In the genomic region with DNA sequence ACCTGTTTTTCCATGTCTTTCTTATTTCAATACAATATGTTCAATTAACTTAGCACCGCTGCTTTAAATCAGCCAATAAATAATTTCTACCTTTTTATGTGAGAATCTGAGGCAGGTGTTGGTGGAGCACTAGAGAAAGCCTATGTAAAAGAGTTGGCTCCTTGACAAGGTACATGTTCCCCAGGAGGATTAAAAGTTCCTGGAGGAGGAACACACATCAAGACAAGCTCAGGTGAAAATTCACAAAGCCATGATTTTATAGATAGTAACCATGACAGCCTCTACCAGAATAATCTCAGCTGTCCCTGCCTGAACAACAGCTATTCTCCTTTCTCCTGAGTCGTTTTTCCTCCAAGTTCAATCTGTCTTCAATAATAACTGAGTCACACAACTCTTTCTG, we compare ENCODE assay signal across 21 cellular contexts. TPM values are rescaled to one million over a fixed set of nuclear protein-coding genes. Genes with fewer than 3 reads are reported as not detected.
DNase-seq lines count a peak whose midpoint lies in the region; ATAC-seq and TF ChIP-seq lines count a peak whose summit lies in the region.
"Had no signal": no experiment of that assay in that cellular context is flagged by ENCODE, and none has a peak within 500 bp of the region (broad histone marks: within the 10 kb centered on the region; RNA-seq: fewer than 3 reads in every experiment).

No MANE protein-coding gene starts in this region.

- TF ChIP-seq CTCF in natural killer cell (IDR thresholded peaks at IDR 0.05), result no peak

- intact Hi-C loops in activated CD4-positive, alpha-beta T cell treated with anti-CD3 and anti-CD28 coated beads for 36 hours (cut with DNase I, micrococcal nuclease), result loop anchor here in 1 of 2 experiments (10.0 kb wide), 1 partner anchor 896 kb away; the partner anchor contains the start of gene BTLA
- intact Hi-C loops in natural killer cell (cut with micrococcal nuclease), result no loop called here
- intact Hi-C loops in activated T-helper 2 cell treated with anti-CD3 and anti-CD28 coated beads, Interferon-gamma antibody, Interleukin-2, Interleukin-4, amounts not matched to agents 10 μg/mL and 5 μg/mL and 100 μg/mL, durations not matched to agents 14 hours and 24 hours and 36 hours (cut with micrococcal nuclease), result no loop called here

- CTCF ChIA-PET in activated CD4-positive, alpha-beta T cell treated with anti-CD3 and anti-CD28 coated beads for 36 hours (lab: Charles Lee), result interaction anchor here (0.5 to 2.8 kb wide), 6 partner anchors 9 to 586 kb away, joined by 3 to 10 read pairs (median 4); no protein-coding TSS in a partner anchor

- peaks cover 56% of the 10 kb centered on the region for H3K36me3 Mint-ChIP-seq in activated CD4-positive, alpha-beta T cell treated with anti-CD3 and anti-CD28 coated beads for 36 hours (ENCODE audit: low read depth)
- H3K36me3 Mint-ChIP-seq in natural killer cell treated with Interleukin-12 subunit alpha and Interleukin-12 subunit beta and Interleukin-15 and Interleukin-18, amount 100 ng/mL, for 72 hours, result peaks cover 48% of the 10 kb centered on the region
- H3K36me3 Mint-ChIP-seq in natural killer cell, result peaks cover 24% of the 10 kb centered on the region
- peaks cover 70% of the 10 kb centered on the region for H3K36me3 Mint-ChIP-seq in activated T-helper 2 cell treated with anti-CD3 and anti-CD28 coated beads, Interferon-gamma antibody, Interleukin-2, Interleukin-4, amounts not matched to agents 10 μg/mL and 5 μg/mL and 100 μg/mL, durations not matched to agents 14 hours and 24 hours and 36 hours (ENCODE audit: low read depth)

- H3K27ac Mint-ChIP-seq in activated CD4-positive, alpha-beta T cell treated with anti-CD3 and anti-CD28 coated beads for 36 hours, result peak overlapping the region; percentile 91
- peak overlapping the region; percentile 61 to 63 for H3K27ac Mint-ChIP-seq in natural killer cell treated with Interleukin-12 subunit alpha and Interleukin-12 subunit beta and Interleukin-15 and Interleukin-18, amount 100 ng/mL, for 72 hours
- H3K27ac Mint-ChIP-seq in natural killer cell, result peak overlapping the region in 1 of 2 donors; percentile 70
- H3K27ac Mint-ChIP-seq in activated T-helper 2 cell treated with anti-CD3 and anti-CD28 coated beads, Interferon-gamma antibody, Interleukin-2, Interleukin-4, amounts not matched to agents 10 μg/mL and 5 μg/mL and 100 μg/mL, durations not matched to agents 14 hours and 24 hours and 36 hours, result peak overlapping the region; percentile 81
- H3K27ac Mint-ChIP-seq in stimulated activated naive CD8-positive, alpha-beta T cell treated with anti-CD3 and anti-CD28 coated beads, Interleukin-15, amount 100 ng/mL, for 72 hours, result peak overlapping the region; percentile 13 to 91
- H3K27ac Mint-ChIP-seq: IgD-negative memory B cell had no signal

- no peak overlapping the region for H3K4me3 Mint-ChIP-seq in activated CD4-positive, alpha-beta T cell treated with anti-CD3 and anti-CD28 coated beads for 36 hours
- no peak overlapping the region for H3K4me3 Mint-ChIP-seq in natural killer cell treated with Interleukin-12 subunit alpha and Interleukin-12 subunit beta and Interleukin-15 and Interleukin-18, amount 100 ng/mL, for 72 hours
- no peak overlapping the region for H3K4me3 Mint-ChIP-seq in natural killer cell
- no peak overlapping the region for H3K4me3 Mint-ChIP-seq in activated T-helper 2 cell treated with anti-CD3 and anti-CD28 coated beads, Interferon-gamma antibody, Interleukin-2, Interleukin-4, amounts not matched to agents 10 μg/mL and 5 μg/mL and 100 μg/mL, durations not matched to agents 14 hours and 24 hours and 36 hours (ENCODE audit: low read depth)
- peak overlapping the region in 1 of 2 donors; percentile 83 for H3K4me3 Mint-ChIP-seq in stimulated activated naive CD8-positive, alpha-beta T cell treated with anti-CD3 and anti-CD28 coated beads, Interleukin-15, amount 100 ng/mL, for 72 hours
- H3K4me3 Mint-ChIP-seq: CD4-positive, CD25-positive, alpha-beta regulatory T cell had no signal

- peaks cover 70% of the 10 kb centered on the region for H3K4me1 Mint-ChIP-seq in activated CD4-positive, alpha-beta T cell treated with anti-CD3 and anti-CD28 coated beads for 36 hours
- peaks cover 35 to 56% of the 10 kb centered on the region in 2 donors for H3K4me1 Mint-ChIP-seq in natural killer cell treated with Interleukin-12 subunit alpha and Interleukin-12 subunit beta and Interleukin-15 and Interleukin-18, amount 100 ng/mL, for 72 hours (ENCODE audit: low read depth in 2 of 2)
- peaks cover 15 to 28% of the 10 kb centered on the region in 2 donors for H3K4me1 Mint-ChIP-seq in natural killer cell
- H3K4me1 Mint-ChIP-seq in activated T-helper 2 cell treated with anti-CD3 and anti-CD28 coated beads, Interferon-gamma antibody, Interleukin-2, Interleukin-4, amounts not matched to agents 10 μg/mL and 5 μg/mL and 100 μg/mL, durations not matched to agents 14 hours and 24 hours and 36 hours (ENCODE audit: low read depth), result peaks cover 63% of the 10 kb centered on the region
- peaks cover 81% of the 10 kb centered on the region for H3K4me1 Mint-ChIP-seq in stimulated activated naive CD8-positive, alpha-beta T cell treated with anti-CD3 and anti-CD28 coated beads, Interleukin-15, amount 100 ng/mL, for 72 hours

- DNase-seq in activated CD4-positive, alpha-beta T cell treated with anti-CD3 and anti-CD28 coated beads for 36 hours, result no peak
- no peak for DNase-seq in activated CD4-positive, alpha-beta T cell treated with anti-CD3 and anti-CD28 coated beads for 1 hour
- DNase-seq in natural killer cell treated with Interleukin-12 subunit alpha and Interleukin-12 subunit beta and Interleukin-15 and Interleukin-18, amount 100 ng/mL, for 72 hours (ENCODE audit: low spot score), result no peak
- no peak for DNase-seq in natural killer cell
- no peak for DNase-seq in activated T-helper 2 cell treated with anti-CD3 and anti-CD28 coated beads, Interferon-gamma antibody, Interleukin-2, Interleukin-4, amounts not matched to agents 10 μg/mL and 5 μg/mL and 100 μg/mL, durations not matched to agents 14 hours and 24 hours and 36 hours (ENCODE audit: low spot score)
- DNase-seq in stimulated activated naive CD8-positive, alpha-beta T cell treated with anti-CD3 and anti-CD28 coated beads, Interleukin-15, amount 100 ng/mL, for 72 hours, result no peak
- no peak for DNase-seq in NCI-H187 treated with DMSO at 0.1 percent for 48 hours (lab: John Stamatoyannopoulos, UW)
- DNase-seq: ACHN; CD4-positive, CD25-positive, alpha-beta regulatory T cell; GF-D8; GM23248; MV-4-11; NCI-H1436 treated with DMSO at 0.1 percent for 48 hours; NCI-H2081 treated with DMSO at 0.1 percent for 48 hours; NCI-H446 treated with DMSO at 0.1 percent for 48 hours; NCI-H748 treated with DMSO at 0.1 percent for 48 hours had no signal

- no peaks in the 10 kb centered on the region for H3K27me3 Mint-ChIP-seq in activated CD4-positive, alpha-beta T cell treated with anti-CD3 and anti-CD28 coated beads for 36 hours
- H3K27me3 Mint-ChIP-seq in natural killer cell treated with Interleukin-12 subunit alpha and Interleukin-12 subunit beta and Interleukin-15 and Interleukin-18, amount 100 ng/mL, for 72 hours, result no peaks in the 10 kb centered on the region
- no peaks in the 10 kb centered on the region for H3K27me3 Mint-ChIP-seq in natural killer cell (ENCODE audit: low read depth in 2 of 2)
- no peaks in the 10 kb centered on the region for H3K27me3 Mint-ChIP-seq in activated T-helper 2 cell treated with anti-CD3 and anti-CD28 coated beads, Interferon-gamma antibody, Interleukin-2, Interleukin-4, amounts not matched to agents 10 μg/mL and 5 μg/mL and 100 μg/mL, durations not matched to agents 14 hours and 24 hours and 36 hours (ENCODE audit: low read depth)
- H3K27me3 Mint-ChIP-seq in stimulated activated naive CD8-positive, alpha-beta T cell treated with anti-CD3 and anti-CD28 coated beads, Interleukin-15, amount 100 ng/mL, for 72 hours, result no peaks in the 10 kb centered on the region
- H3K27me3 Mint-ChIP-seq: CD4-positive, CD25-positive, alpha-beta regulatory T cell had no signal

- POLR2A ChIA-PET in activated CD4-positive, alpha-beta T cell treated with anti-CD3 and anti-CD28 coated beads for 36 hours (lab: Charles Lee), result no interaction called here

- peaks cover 1% of the 10 kb centered on the region for H3K9me3 Mint-ChIP-seq in activated CD4-positive, alpha-beta T cell treated with anti-CD3 and anti-CD28 coated beads for 36 hours (ENCODE audit: low read depth)
- no peaks in the 10 kb centered on the region for H3K9me3 Mint-ChIP-seq in natural killer cell treated with Interleukin-12 subunit alpha and Interleukin-12 subunit beta and Interleukin-15 and Interleukin-18, amount 100 ng/mL, for 72 hours
- no peaks in the 10 kb centered on the region for H3K9me3 Mint-ChIP-seq in natural killer cell
- H3K9me3 Mint-ChIP-seq in activated T-helper 2 cell treated with anti-CD3 and anti-CD28 coated beads, Interferon-gamma antibody, Interleukin-2, Interleukin-4, amounts not matched to agents 10 μg/mL and 5 μg/mL and 100 μg/mL, durations not matched to agents 14 hours and 24 hours and 36 hours, result no peaks in the 10 kb centered on the region
- H3K9me3 Mint-ChIP-seq in stimulated activated naive CD8-positive, alpha-beta T cell treated with anti-CD3 and anti-CD28 coated beads, Interleukin-15, amount 100 ng/mL, for 72 hours, result peaks cover 0 to 4% of the 10 kb centered on the region in 2 donors
- H3K9me3 Mint-ChIP-seq: CD4-positive, CD25-positive, alpha-beta regulatory T cell; IgD-negative memory B cell had no signal

- no peak for ATAC-seq in activated CD4-positive, alpha-beta T cell treated with anti-CD3 and anti-CD28 coated beads for 36 hours
- ATAC-seq in natural killer cell treated with Interleukin-12 subunit alpha and Interleukin-12 subunit beta and Interleukin-15 and Interleukin-18, amount 100 ng/mL, for 72 hours, result no peak
- ATAC-seq in natural killer cell (no peak), HG03139 (IDR thresholded peaks at IDR 0.05; ENCODE audit: unreplicated experiment) (no peak)
- no peak for ATAC-seq in stimulated activated naive CD8-positive, alpha-beta T cell treated with anti-CD3 and anti-CD28 coated beads, Interleukin-15, amount 100 ng/mL, for 72 hours
- ATAC-seq: HCT116 had no signal

RNA-seq across cellular contexts. Expression of gene ZBED2, which starts 3.4 kb away (rescaled TPM):
- total RNA-seq in activated CD4-positive, alpha-beta T cell treated with anti-CD3 and anti-CD28 coated beads for 36 hours, result 100 to 1,000 TPM; 313 to 418 TPM
- 10 to 100 TPM in 1 of 2 donors, 1 to 10 TPM in 1; 5.7 to 70.2 TPM for total RNA-seq in natural killer cell treated with Interleukin-12 subunit alpha and Interleukin-12 subunit beta and Interleukin-15 and Interleukin-18, amount 100 ng/mL, for 72 hours
- total RNA-seq in natural killer cell, result under 1 TPM in 1 of 3 donors, not detected in 2; 0.26 TPM
- 543 and 546 TPM in 2 replicates for total RNA-seq in activated T-helper 2 cell treated with anti-CD3 and anti-CD28 coated beads, Interferon-gamma antibody, Interleukin-2, Interleukin-4, amounts not matched to agents 10 μg/mL and 5 μg/mL and 100 μg/mL, durations not matched to agents 14 hours and 24 hours and 36 hours
- total RNA-seq: GM23248, HT-29, LHCN-M2 had no signal

RNA-seq across cellular contexts. Expression of gene CD96, which starts 56.6 kb away (rescaled TPM):
- 10 to 100 TPM; 38.3 to 40.8 TPM for total RNA-seq in activated CD4-positive, alpha-beta T cell treated with anti-CD3 and anti-CD28 coated beads for 36 hours
- 100 to 1,000 TPM; 152 to 168 TPM for total RNA-seq in natural killer cell treated with Interleukin-12 subunit alpha and Interleukin-12 subunit beta and Interleukin-15 and Interleukin-18, amount 100 ng/mL, for 72 hours
- 100 to 1,000 TPM; 146 to 191 (median 166) TPM for total RNA-seq in natural killer cell
- 64.2 and 67.9 TPM in 2 replicates for total RNA-seq in activated T-helper 2 cell treated with anti-CD3 and anti-CD28 coated beads, Interferon-gamma antibody, Interleukin-2, Interleukin-4, amounts not matched to agents 10 μg/mL and 5 μg/mL and 100 μg/mL, durations not matched to agents 14 hours and 24 hours and 36 hours
- total RNA-seq: GM23248, HT-29 had no signal

Comparison
In these comparisons a context has a peak if more than half of its experiments do, and no peak if none do; other contexts are left out.
1. RNA of gene ZBED2, which starts 3.4 kb away (total RNA-seq): 543 to 546 TPM in activated T-helper 2 cell treated with anti-CD3 and anti-CD28 coated beads, Interferon-gamma antibody, Interleukin-2, Interleukin-4, amounts not matched to agents 10 μg/mL and 5 μg/mL and 100 μg/mL, durations not matched to agents 14 hours and 24 hours and 36 hours, 313 to 418 TPM in activated CD4-positive, alpha-beta T cell treated with anti-CD3 and anti-CD28 coated beads for 36 hours and 5.7 to 70.2 TPM in natural killer cell treated with Interleukin-12 subunit alpha and Interleukin-12 subunit beta and Interleukin-15 and Interleukin-18, amount 100 ng/mL, for 72 hours; 0.26 TPM in natural killer cell; every median in the first group is over 4 times any median in the second.